8 cellular contexts compared by ENCODE assay signal in genomic region chr6:156781882-156782631, GRCh38. TPM values are rescaled to one million over a fixed set of nuclear protein-coding genes. Genes with fewer than 3 reads are reported as not detected.
DNase-seq lines count a peak whose midpoint lies in the region; ATAC-seq and TF ChIP-seq lines count a peak whose summit lies in the region.

No MANE protein-coding gene starts in this region.

- H3K9me3 Mint-ChIP-seq in naive B cell: no peaks in the 10 kb centered on the region

- peak overlapping the region; percentile 94 for H3K4me3 ChIP-seq in BLaER1
- peak overlapping the region; percentile 32 to 97 (median 87) for H3K4me3 ChIP-seq in breast epithelium

- H3K27ac Mint-ChIP-seq in naive B cell: peak overlapping the region; percentile 72 to 98 (median 88)

- TF ChIP-seq CTCF in breast epithelium (IDR thresholded peaks at IDR 0.05): no peak

- no peaks in the 10 kb centered on the region for H3K9me3 ChIP-seq in BLaER1
- no peaks in the 10 kb centered on the region for H3K9me3 ChIP-seq in breast epithelium

- peak overlapping the region; percentile 91 for H3K4me2 ChIP-seq in BLaER1

- intact Hi-C loops in breast epithelium (cut with DNase I; ENCODE audit: low total_unique reads): no loop called here

- no peaks in the 10 kb centered on the region for H3K27me3 ChIP-seq in BLaER1
- H3K27me3 ChIP-seq in breast epithelium: no peaks in the 10 kb centered on the region

- no peak for TF ChIP-seq POLR2A in breast epithelium (IDR thresholded peaks at IDR 0.05)

- H3K27me3 Mint-ChIP-seq in naive B cell: no peaks in the 10 kb centered on the region

- in situ Hi-C loops in KBM-7 (cut with MboI; ENCODE audit: low pct_unique_long_range_greater_than_20kb, low sequenced_read_pairs): no loop called here

- H3K9ac ChIP-seq in BLaER1: peak overlapping the region; percentile 55

- peak; percentile 16 for DNase-seq in KBM-7
- DNase-seq in breast epithelium (ENCODE audit: low spot score in 2 of 2): no peak
- no peak for DNase-seq in naive B cell
- no peak for DNase-seq in NCI-H1930 (lab: John Stamatoyannopoulos, UW)
- no peak for DNase-seq in putamen (ENCODE audit: low spot score)
- DNase-seq in A172 (ENCODE audit: low spot score): no peak
- no peak for DNase-seq in NCI-H1436 treated with DMSO at 0.1 percent for 48 hours (lab: John Stamatoyannopoulos, UW)

- no peak for ATAC-seq in naive B cell (ENCODE audit: low read depth in 2 of 2)

- H3K4me3 Mint-ChIP-seq in naive B cell: peak overlapping the region; percentile 84 to 96 (median 93)

- H4K20me1 ChIP-seq in BLaER1: peaks cover 75% of the 10 kb centered on the region

- H3K36me3 ChIP-seq in BLaER1 (peaks cover 11% of the 10 kb centered on the region), breast epithelium (no peaks in the 10 kb centered on the region)

- peaks cover 33 to 66% (median 62%) of the 10 kb centered on the region in 3 donors for H3K4me1 Mint-ChIP-seq in naive B cell

- peaks cover 0 to 9% of the 10 kb centered on the region in 2 donors for H3K36me3 Mint-ChIP-seq in naive B cell

- H3K4me1 ChIP-seq in BLaER1: peaks cover 42% of the 10 kb centered on the region
- peaks cover 0 to 6% of the 10 kb centered on the region in 2 donors for H3K4me1 ChIP-seq in breast epithelium

- H3K27ac ChIP-seq in BLaER1 (peak overlapping the region; percentile 28; the same call in 1 of the 2 replicates), breast epithelium (peak overlapping the region; percentile 74 to 98)

RNA-seq across cellular contexts. Expression of gene ARID1B, which starts 4.9 kb away (rescaled TPM):
- 100 to 1,000 TPM in 2 of 3 donors, 10 to 100 TPM in 1; 99.9 to 205 (median 131) TPM for total RNA-seq in breast epithelium
- 10 to 100 TPM; 16.6 to 44.1 (median 27.5) TPM for polyA plus RNA-seq in naive B cell (ENCODE audit: low read depth in 6 of 6)
- total RNA-seq in A172 (2014; rRNA removed; shearing (Covaris generic)): 13.8 and 14.4 TPM in 2 replicates
